ENCODE assay signal across 15 cellular contexts in genomic region chr2:201972621-201973255, GRCh38.
"Had no signal": no experiment of that assay in that cellular context is flagged by ENCODE, and none has a peak within 500 bp of the region (broad histone marks: within the 10 kb centered on the region; RNA-seq: fewer than 3 reads in every experiment).

No MANE protein-coding gene starts in this region.

- DNase-seq: activated CD8-positive, alpha-beta memory T cell treated with anti-CD3 and anti-CD28 coated beads, Interleukin-2, amount 10 ng/mL, durations not matched to agents 7 days and 5 days; activated effector memory CD4-positive, alpha-beta T cell treated with anti-CD3 and anti-CD28 coated beads, Interleukin-2, amount 50 U/mL, for 16 hours; activated T-cell treated with anti-CD3 and anti-CD28 coated beads, Interleukin-2, amount 50 U/mL, for 24 hours; amniotic stem cell; body of pancreas; dermis blood vessel endothelial cell; hippocampal formation; kidney glomerular epithelial cell; nucleus accumbens; right lobe of liver; stimulated activated naive B cell treated with anti-CD40 and anti-IgM and Interleukin-4, amounts not matched to agents 10 μg/mL and 1 μg/mL and 100 μg/mL, for 72 hours; upper lobe of left lung had no signal

- H3K27ac ChIP-seq: body of pancreas, prostate gland, right lobe of liver, upper lobe of left lung had no signal

- H3K4me1 Mint-ChIP-seq: activated CD8-positive, alpha-beta memory T cell treated with anti-CD3 and anti-CD28 coated beads, Interleukin-2, amount 10 ng/mL, durations not matched to agents 7 days and 5 days; stimulated activated naive B cell treated with anti-CD40 and anti-IgM and Interleukin-4, amounts not matched to agents 10 μg/mL and 1 μg/mL and 100 μg/mL, for 72 hours had no signal

- H3K9me3 ChIP-seq: body of pancreas, prostate gland, right lobe of liver, upper lobe of left lung had no signal

- H3K9me3 Mint-ChIP-seq: activated naive CD4-positive, alpha-beta T cell treated with anti-CD3 and anti-CD28 coated beads, Interleukin-2, amount 50 U/mL, for 72 hours; activated T-cell treated with anti-CD3 and anti-CD28 coated beads, Interleukin-2, amount 50 U/mL, for 24 hours had no signal

- H3K4me3 Mint-ChIP-seq: activated CD8-positive, alpha-beta memory T cell treated with anti-CD3 and anti-CD28 coated beads, Interleukin-2, amount 10 ng/mL, durations not matched to agents 7 days and 5 days; activated T-cell treated with anti-CD3 and anti-CD28 coated beads, Interleukin-2, amount 50 U/mL, for 24 hours; stimulated activated naive B cell treated with anti-CD40 and anti-IgM and Interleukin-4, amounts not matched to agents 10 μg/mL and 1 μg/mL and 100 μg/mL, for 72 hours had no signal

- H3K27me3 ChIP-seq: body of pancreas, right lobe of liver, upper lobe of left lung had no signal

- ATAC-seq: activated CD4-positive, CD25-positive, alpha-beta regulatory T cell treated with anti-CD3 and anti-CD28 coated beads, Interleukin-2, amount 50 U/mL, for 24 hours; activated CD8-positive, alpha-beta memory T cell treated with anti-CD3 and anti-CD28 coated beads, Interleukin-2, amount 10 ng/mL, durations not matched to agents 7 days and 5 days; activated naive CD4-positive, alpha-beta T cell treated with anti-CD3 and anti-CD28 coated beads, Interleukin-2, amount 50 U/mL, for 72 hours; body of pancreas; right lobe of liver; stimulated activated naive B cell treated with anti-CD40 and anti-IgM and Interleukin-4, amounts not matched to agents 10 μg/mL and 1 μg/mL and 100 μg/mL, for 72 hours had no signal

- H3K4me1 ChIP-seq: body of pancreas, prostate gland, right lobe of liver, upper lobe of left lung had no signal

- H3K4me3 ChIP-seq: body of pancreas, prostate gland, right lobe of liver, upper lobe of left lung had no signal

- H3K36me3 ChIP-seq: prostate gland, right lobe of liver, upper lobe of left lung had no signal

- H3K27ac Mint-ChIP-seq: activated CD8-positive, alpha-beta memory T cell treated with anti-CD3 and anti-CD28 coated beads, Interleukin-2, amount 10 ng/mL, durations not matched to agents 7 days and 5 days; activated naive CD4-positive, alpha-beta T cell treated with anti-CD3 and anti-CD28 coated beads, Interleukin-2, amount 50 U/mL, for 72 hours; activated T-cell treated with anti-CD3 and anti-CD28 coated beads, Interleukin-2, amount 50 U/mL, for 24 hours; stimulated activated naive B cell treated with anti-CD40 and anti-IgM and Interleukin-4, amounts not matched to agents 10 μg/mL and 1 μg/mL and 100 μg/mL, for 72 hours had no signal

- H3K36me3 Mint-ChIP-seq: activated CD8-positive, alpha-beta memory T cell treated with anti-CD3 and anti-CD28 coated beads, Interleukin-2, amount 10 ng/mL, durations not matched to agents 7 days and 5 days; activated naive CD4-positive, alpha-beta T cell treated with anti-CD3 and anti-CD28 coated beads, Interleukin-2, amount 50 U/mL, for 72 hours; stimulated activated naive B cell treated with anti-CD40 and anti-IgM and Interleukin-4, amounts not matched to agents 10 μg/mL and 1 μg/mL and 100 μg/mL, for 72 hours had no signal
